8 cellular contexts compared by ENCODE assay signal in genomic region chr1:32351077-32351858, GRCh38. TPM values are rescaled to one million over a fixed set of nuclear protein-coding genes. Genes with fewer than 3 reads are reported as not detected.
DNase-seq lines count a peak whose midpoint lies in the region; ATAC-seq and TF ChIP-seq lines count a peak whose summit lies in the region.

No MANE protein-coding gene starts in this region.

- H3K9me3 ChIP-seq in OCI-LY1 (ENCODE audit: low read length) (no peaks in the 10 kb centered on the region), mucosa of descending colon (no peaks in the 10 kb centered on the region)

- H3K4me1 ChIP-seq in OCI-LY1 (ENCODE audit: insufficient read depth, low read length, severe bottlenecking), result peaks cover 13% of the 10 kb centered on the region
- peaks cover 9% of the 10 kb centered on the region for H3K4me1 ChIP-seq in mucosa of descending colon (ENCODE audit: low read depth)

- TF ChIP-seq CTCF in OCI-LY1 (IDR thresholded peaks at IDR 0.05; ENCODE audit: low read length) (peak; percentile 65), mucosa of descending colon (IDR thresholded peaks at IDR 0.05) (no peak)

- no peaks in the 10 kb centered on the region for H3K9me2 ChIP-seq in OCI-LY1 (ENCODE audit: low read depth, low read length)

- H3K79me2 ChIP-seq in OCI-LY1 (ENCODE audit: insufficient read depth, low read length), result no peaks in the 10 kb centered on the region

- peak overlapping the region; percentile 68 for H3K9ac ChIP-seq in OCI-LY1 (ENCODE audit: low read length)

- H3K4me3 ChIP-seq in OCI-LY1 (ENCODE audit: low read depth, low read length, poor library complexity, severe bottlenecking) (peak overlapping the region; percentile 66), mucosa of descending colon (peak overlapping the region; percentile 36)

- H3K27ac ChIP-seq in OCI-LY1 (ENCODE audit: low read depth, low read length, poor library complexity, severe bottlenecking), result no peak overlapping the region
- H3K27ac ChIP-seq in epithelial cell of prostate, result peak overlapping the region; percentile 65

- ATAC-seq in GM21423 (IDR thresholded peaks at IDR 0.05; ENCODE audit: unreplicated experiment) (peak; percentile 89), mucosa of descending colon (peak; percentile 95)

- no peak overlapping the region for H2AFZ ChIP-seq in OCI-LY1 (ENCODE audit: low read length)

- H3F3A ChIP-seq in OCI-LY1 (ENCODE audit: insufficient read depth, low read length), result no peaks in the 10 kb centered on the region

- DNase-seq in DMS 273 (lab: John Stamatoyannopoulos, UW; ENCODE audit: unreplicated experiment) (peak; percentile 99), HuH-7 (ENCODE audit: low spot score) (peak; percentile 96), activated T-cell treated with anti-CD3 and anti-CD28 coated beads for 1 hour (ENCODE audit: low read depth) (peak; percentile 87), epithelial cell of prostate (ENCODE audit: low read depth, low spot score) (no peak), mucosa of descending colon (peak; percentile 94 to 97 (median 96))
- peak; percentile 70 to 83 for DNase-seq in stimulated activated CD8-positive, alpha-beta memory T cell treated with anti-CD3 and anti-CD28 coated beads, Interleukin-4, amount 100 ng/mL, for 1 hour (ENCODE audit: low read depth in 2 of 2, low spot score in 1 of 2)

- H3K36me3 ChIP-seq in OCI-LY1 (ENCODE audit: insufficient read depth, low read length), result no peaks in the 10 kb centered on the region
- no peaks in the 10 kb centered on the region for H3K36me3 ChIP-seq in mucosa of descending colon (ENCODE audit: low read depth)

- H4K20me1 ChIP-seq in OCI-LY1 (ENCODE audit: insufficient read depth, low read length), result no peaks in the 10 kb centered on the region

- H3K27me3 ChIP-seq in OCI-LY1 (ENCODE audit: insufficient read depth, low read length), result no peaks in the 10 kb centered on the region

- intact Hi-C loops in mucosa of descending colon (cut with DNase I, micrococcal nuclease), result no loop called here

- H3K4me2 ChIP-seq in OCI-LY1 (ENCODE audit: low read length), result peak overlapping the region; percentile 75

RNA-seq across cellular contexts. Expression of gene FAM229A, which starts 11.0 kb away (rescaled TPM):
- 10 to 100 TPM in 1 of 3 donors, 1 to 10 TPM in 2; 8.5 to 12.9 (median 9.2) TPM for total RNA-seq in mucosa of descending colon

RNA-seq across cellular contexts. Expression of gene TSSK3, which starts 11.1 kb away (rescaled TPM):
- 1 to 10 TPM; 1.8 to 3.6 (median 2.3) TPM for total RNA-seq in mucosa of descending colon

RNA-seq across cellular contexts. Expression of gene MARCKSL1, which starts 15.2 kb away (rescaled TPM):
- 100 to 1,000 TPM in 2 of 3 donors, 10 to 100 TPM in 1; 37.0 to 149 (median 140) TPM for total RNA-seq in mucosa of descending colon

RNA-seq across cellular contexts. Expression of gene BSDC1, which starts 43.0 kb away (rescaled TPM):
- total RNA-seq in mucosa of descending colon, result 10 to 100 TPM; 72.1 to 89.9 (median 73.1) TPM

RNA-seq across cellular contexts. Expression of gene HDAC1, which starts 59.4 kb away (rescaled TPM):
- 100 to 1,000 TPM; 143 to 208 (median 203) TPM for total RNA-seq in mucosa of descending colon
